In genomic region chr16:29775742-29776408, GRCh38 we compare ENCODE assay signal across 1 cellular context.
TF ChIP-seq lines count a peak whose summit lies in the region.

No MANE protein-coding gene starts in this region.

TF ChIP-seq in H1, 55 proteins besides CTCF, POLR2A, EP300 and RAD21:
- TF ChIP-seq USF2 (IDR thresholded peaks at IDR 0.05; ENCODE audit: low read length), result no peak
